In the genomic region with DNA sequence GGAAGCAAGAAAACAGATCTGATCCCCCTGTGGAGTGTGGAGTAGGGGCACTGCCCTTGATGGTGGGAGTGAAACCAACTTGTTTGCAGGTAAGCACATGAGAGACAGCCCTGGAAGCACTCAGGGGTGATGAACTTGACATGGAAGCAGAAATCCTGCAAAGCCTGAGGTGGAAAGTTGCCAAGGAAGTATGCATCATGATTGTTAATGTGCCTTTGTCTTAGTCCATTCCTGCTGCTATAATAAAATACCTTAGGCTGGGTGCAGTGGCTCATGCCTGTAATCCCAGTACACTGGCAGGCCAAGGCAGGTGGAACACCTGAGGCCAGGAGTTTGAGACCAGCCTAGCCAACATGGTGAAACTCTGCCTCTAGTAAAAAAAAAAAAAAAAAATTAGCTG, we compare ENCODE assay signal across 26 cellular contexts. TPM values are rescaled to one million over a fixed set of nuclear protein-coding genes. Genes with fewer than 3 reads are reported as not detected.
A peak's percentile ranks its signal among the peaks of the same experiment; 100 is the strongest.
DNase-seq lines count a peak whose midpoint lies in the region; ATAC-seq and TF ChIP-seq lines count a peak whose summit lies in the region.
"Had no signal": no experiment of that assay in that cellular context is flagged by ENCODE, and none has a peak within 500 bp of the region (broad histone marks: within the 10 kb centered on the region; RNA-seq: fewer than 3 reads in every experiment).

No MANE protein-coding gene starts in this region.

- H3K4me1 Mint-ChIP-seq in MCF 10A (ENCODE audit: insufficient read depth, unreplicated experiment): peaks cover 35% of the 10 kb centered on the region
- H3K4me1 Mint-ChIP-seq: WTC11 had no signal

- H3K9me3 Mint-ChIP-seq in MCF 10A (ENCODE audit: unreplicated experiment): peaks cover 15% of the 10 kb centered on the region

- TF ChIP-seq POLR2A in breast epithelium (IDR thresholded peaks at IDR 0.05) (no peak), upper lobe of left lung (IDR thresholded peaks at IDR 0.05) (no peak)

- CTCF ChIA-PET in MCF 10A (lab: Yijun Ruan, JAX): no interaction called here

- DNase-seq in MCF 10A (ENCODE audit: unreplicated experiment) (peak; percentile 75), breast epithelium (ENCODE audit: low spot score in 2 of 2) (no peak), choroid plexus epithelial cell (ENCODE audit: low read depth) (peak; percentile 41), iris pigment epithelial cell (ENCODE audit: low read depth) (peak; percentile 60), SJCRH30 (no peak), dorsolateral prefrontal cortex (no peak), NOMO-1 treated with DMSO at 0.1 percent for 48 hours (lab: John Stamatoyannopoulos, UW; ENCODE audit: unreplicated experiment) (no peak), upper lobe of left lung (no peak)
- DNase-seq: activated CD4-positive, alpha-beta T cell treated with anti-CD3 and anti-CD28 coated beads, Interleukin-2, amount 50 U/mL, for 1 hour; activated CD8-positive, alpha-beta memory T cell treated with anti-CD3 and anti-CD28 coated beads, Interleukin-2, amount 10 ng/mL, durations not matched to agents 7 days and 5 days; activated naive CD4-positive, alpha-beta T cell treated with anti-CD3 and anti-CD28 coated beads, Interleukin-2, amount 50 U/mL, for 16 hours; activated T-cell treated with anti-CD3 and anti-CD28 coated beads, Interleukin-2, amount 50 U/mL, for 72 hours; caudate nucleus; CD4-positive, alpha-beta memory T cell; H7; NCI-H1417 treated with DMSO at 0.1 percent for 48 hours; SHP77 treated with DMSO at 0.1 percent for 48 hours; stimulated activated naive CD4-positive, alpha-beta T cell treated with Interleukin-2 at 50 U/mL for 16 hours; SW 1271 had no signal

- H3K27me3 ChIP-seq in breast epithelium (no peaks in the 10 kb centered on the region), SJCRH30 (no peaks in the 10 kb centered on the region), dorsolateral prefrontal cortex (peaks cover 0 to 6% (median 0%) of the 10 kb centered on the region in 45 donors), upper lobe of left lung (no peaks in the 10 kb centered on the region)
- H3K27me3 ChIP-seq: hepatocyte had no signal

- H3K36me3 ChIP-seq in breast epithelium: no peaks in the 10 kb centered on the region
- no peaks in the 10 kb centered on the region for H3K36me3 ChIP-seq in SJCRH30
- H3K36me3 ChIP-seq in upper lobe of left lung: no peaks in the 10 kb centered on the region
- H3K36me3 ChIP-seq: thoracic aorta had no signal

- TF ChIP-seq CTCF in MCF 10A (IDR thresholded peaks at IDR 0.05; ENCODE audit: unreplicated experiment) (no peak), breast epithelium (IDR thresholded peaks at IDR 0.05) (no peak), choroid plexus epithelial cell (conservative IDR thresholded peaks at IDR 0.05; ENCODE audit: low read depth, low read length) (no peak), dorsolateral prefrontal cortex (IDR thresholded peaks at IDR 0.05 in 54 of 56, conservative IDR thresholded peaks at IDR 0.05 in 2 of 56; ENCODE audit: low read depth in 1 of 56, partially characterized antibody in 56 of 56) (no peak), upper lobe of left lung (IDR thresholded peaks at IDR 0.05) (no peak)

- no peak for ATAC-seq in upper lobe of left lung (ENCODE audit: low FRiP score in 2 of 2)
- ATAC-seq: activated CD8-positive, alpha-beta memory T cell treated with anti-CD3 and anti-CD28 coated beads, Interleukin-2, amount 10 ng/mL, durations not matched to agents 7 days and 5 days; activated T-cell treated with anti-CD3 and anti-CD28 coated beads, Interleukin-2, amount 50 U/mL, for 72 hours; sciatic nerve; WTC11 had no signal

- no peak overlapping the region for H3K27ac ChIP-seq in breast epithelium
- no peak overlapping the region for H3K27ac ChIP-seq in SJCRH30
- H3K27ac ChIP-seq in dorsolateral prefrontal cortex: no peak overlapping the region
- H3K27ac ChIP-seq in upper lobe of left lung: peak overlapping the region in 1 of 4 donors; percentile 65
- H3K27ac ChIP-seq: 22Rv1, hepatocyte, PC-9, thoracic aorta had no signal

- POLR2A ChIA-PET in MCF 10A (lab: Yijun Ruan, JAX): interaction anchor here (1.9 to 4.6 kb wide), 2 partner anchors 19 to 42 kb away, joined by 9 to 87 read pairs; no protein-coding TSS in a partner anchor

- H3K27ac Mint-ChIP-seq in MCF 10A (ENCODE audit: low read depth, unreplicated experiment): no peak overlapping the region
- H3K27ac Mint-ChIP-seq: activated CD8-positive, alpha-beta memory T cell treated with anti-CD3 and anti-CD28 coated beads, Interleukin-2, amount 10 ng/mL, durations not matched to agents 7 days and 5 days; activated T-cell treated with anti-CD3 and anti-CD28 coated beads, Interleukin-2, amount 50 U/mL, for 72 hours; WTC11 had no signal

- peaks cover 0 to 3% of the 10 kb centered on the region in 2 donors for H3K4me1 ChIP-seq in breast epithelium
- H3K4me1 ChIP-seq in SJCRH30: no peaks in the 10 kb centered on the region
- H3K4me1 ChIP-seq in upper lobe of left lung: peaks cover 25 to 41% (median 39%) of the 10 kb centered on the region in 4 donors

- intact Hi-C loops in MCF 10A (cut with micrococcal nuclease) (no loop called here), breast epithelium (cut with DNase I; ENCODE audit: low total_unique reads) (no loop called here), dorsolateral prefrontal cortex (cut with DNase I) (no loop called here)

- H3K36me3 Mint-ChIP-seq in MCF 10A (ENCODE audit: insufficient read depth, unreplicated experiment): no peaks in the 10 kb centered on the region

- no peak overlapping the region for H3K4me3 ChIP-seq in breast epithelium
- no peak overlapping the region for H3K4me3 ChIP-seq in choroid plexus epithelial cell (ENCODE audit: low read depth, low read length)
- no peak overlapping the region for H3K4me3 ChIP-seq in SJCRH30
- H3K4me3 ChIP-seq in dorsolateral prefrontal cortex: no peak overlapping the region
- no peak overlapping the region for H3K4me3 ChIP-seq in upper lobe of left lung
- H3K4me3 ChIP-seq: hepatocyte, PC-9, thoracic aorta had no signal

- TF ChIP-seq EP300 in upper lobe of left lung (IDR thresholded peaks at IDR 0.05): no peak

- H3K9me3 ChIP-seq in breast epithelium: peaks cover 4 to 9% of the 10 kb centered on the region in 2 donors
- H3K9me3 ChIP-seq in SJCRH30 (replicated peaks): no peaks in the 10 kb centered on the region; the same call in 1 of the 2 replicates
- peaks cover 0 to 11% (median 6%) of the 10 kb centered on the region in 4 donors for H3K9me3 ChIP-seq in upper lobe of left lung

- no peak overlapping the region for H3K4me3 Mint-ChIP-seq in MCF 10A (ENCODE audit: unreplicated experiment)
- H3K4me3 Mint-ChIP-seq: activated CD8-positive, alpha-beta memory T cell treated with anti-CD3 and anti-CD28 coated beads, Interleukin-2, amount 10 ng/mL, durations not matched to agents 7 days and 5 days; activated T-cell treated with anti-CD3 and anti-CD28 coated beads, Interleukin-2, amount 50 U/mL, for 72 hours; CD4-positive, alpha-beta memory T cell; dendritic cell treated with granulocyte-macrophage colony-stimulating factor and Interleukin-4, amounts not matched to agents 40 ng/mL and 50 ng/mL, for 4 days; WTC11 had no signal

- H3K27me3 Mint-ChIP-seq in MCF 10A (ENCODE audit: insufficient read depth, unreplicated experiment): no peaks in the 10 kb centered on the region
- H3K27me3 Mint-ChIP-seq: dendritic cell treated with granulocyte-macrophage colony-stimulating factor and Interleukin-4, amounts not matched to agents 40 ng/mL and 50 ng/mL, for 4 days had no signal

- BruUV-seq in MCF 10A (replicated peaks; lab: Mats Ljungman, UMichigan): no TSS peak

RNA-seq across cellular contexts. Expression of gene IFNGR1, which starts 40.2 kb away (rescaled TPM):
- 57.9 and 58.4 TPM in 2 replicates for total RNA-seq in MCF 10A (2022)
- total RNA-seq in breast epithelium: 100 to 1,000 TPM; 126 to 207 (median 144) TPM
- 27.3 and 28.1 TPM in 2 replicates for total RNA-seq in SJCRH30 (2014; rRNA removed; shearing (Covaris generic))
- total RNA-seq in dorsolateral prefrontal cortex: 10 to 100 TPM; 27.5 to 68.4 (median 46.0) TPM
- 100 to 1,000 TPM in 5 of 6 donors, 10 to 100 TPM in 1; 94.0 to 216 (median 183) TPM for total RNA-seq in upper lobe of left lung

Comparison
In these comparisons a context has a peak if more than half of its experiments do, and no peak if none do; other contexts are left out.
1. DNase-seq: peak in MCF 10A (single experiment), choroid plexus epithelial cell (single experiment) and iris pigment epithelial cell (single experiment); none in breast epithelium (0 of 2), SJCRH30 (0 of 2), dorsolateral prefrontal cortex (0 of 10), NOMO-1 treated with DMSO at 0.1 percent for 48 hours (single experiment) and upper lobe of left lung (0 of 2).